Comparison of ENCODE assay signal across 1 cellular context in the genomic region with DNA sequence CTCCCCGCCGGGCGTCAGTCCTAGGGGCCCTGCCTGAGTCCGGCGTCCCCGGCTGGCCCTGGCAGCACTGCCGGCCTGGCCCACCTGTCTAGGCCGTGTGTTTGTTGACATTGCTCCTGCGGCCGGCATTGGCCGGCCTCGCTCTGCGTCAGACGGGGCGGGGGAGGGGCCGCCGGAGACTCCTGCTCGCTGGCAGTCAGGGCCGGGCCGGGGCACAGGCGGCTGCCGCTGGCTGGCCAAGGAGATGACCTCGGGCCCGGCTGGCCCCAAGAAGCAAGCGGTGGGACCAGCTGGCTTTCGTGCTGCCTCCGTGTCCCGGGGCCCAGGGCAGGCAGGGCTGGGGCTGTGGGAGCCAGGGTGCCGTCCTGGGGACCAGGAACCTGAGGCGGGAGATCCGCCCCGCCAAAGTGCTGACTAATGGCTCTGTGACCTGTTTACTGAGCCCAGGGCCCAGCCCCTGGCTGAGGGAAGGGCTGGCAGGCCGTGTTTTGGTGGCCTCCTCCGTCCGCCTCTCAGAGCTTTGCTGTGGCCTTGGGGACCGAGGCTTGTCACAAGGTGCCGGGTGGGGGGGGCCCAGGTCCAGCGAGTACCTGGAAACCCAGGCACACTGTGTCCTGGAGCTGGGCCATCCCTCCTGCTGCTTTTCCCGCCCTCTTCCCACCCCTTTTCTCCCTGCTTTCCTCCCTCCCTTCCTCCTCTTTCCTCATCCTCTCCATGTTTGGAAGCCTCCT.
A peak's percentile ranks its signal among the peaks of the same experiment; 100 is the strongest.
TF ChIP-seq lines count a peak whose summit lies in the region.

No MANE protein-coding gene starts in this region.

TF ChIP-seq in K562, 482 proteins besides CTCF, POLR2A, EP300 and RAD21 (continued from another document and continues in another):
- TF ChIP-seq, protein P1, sequence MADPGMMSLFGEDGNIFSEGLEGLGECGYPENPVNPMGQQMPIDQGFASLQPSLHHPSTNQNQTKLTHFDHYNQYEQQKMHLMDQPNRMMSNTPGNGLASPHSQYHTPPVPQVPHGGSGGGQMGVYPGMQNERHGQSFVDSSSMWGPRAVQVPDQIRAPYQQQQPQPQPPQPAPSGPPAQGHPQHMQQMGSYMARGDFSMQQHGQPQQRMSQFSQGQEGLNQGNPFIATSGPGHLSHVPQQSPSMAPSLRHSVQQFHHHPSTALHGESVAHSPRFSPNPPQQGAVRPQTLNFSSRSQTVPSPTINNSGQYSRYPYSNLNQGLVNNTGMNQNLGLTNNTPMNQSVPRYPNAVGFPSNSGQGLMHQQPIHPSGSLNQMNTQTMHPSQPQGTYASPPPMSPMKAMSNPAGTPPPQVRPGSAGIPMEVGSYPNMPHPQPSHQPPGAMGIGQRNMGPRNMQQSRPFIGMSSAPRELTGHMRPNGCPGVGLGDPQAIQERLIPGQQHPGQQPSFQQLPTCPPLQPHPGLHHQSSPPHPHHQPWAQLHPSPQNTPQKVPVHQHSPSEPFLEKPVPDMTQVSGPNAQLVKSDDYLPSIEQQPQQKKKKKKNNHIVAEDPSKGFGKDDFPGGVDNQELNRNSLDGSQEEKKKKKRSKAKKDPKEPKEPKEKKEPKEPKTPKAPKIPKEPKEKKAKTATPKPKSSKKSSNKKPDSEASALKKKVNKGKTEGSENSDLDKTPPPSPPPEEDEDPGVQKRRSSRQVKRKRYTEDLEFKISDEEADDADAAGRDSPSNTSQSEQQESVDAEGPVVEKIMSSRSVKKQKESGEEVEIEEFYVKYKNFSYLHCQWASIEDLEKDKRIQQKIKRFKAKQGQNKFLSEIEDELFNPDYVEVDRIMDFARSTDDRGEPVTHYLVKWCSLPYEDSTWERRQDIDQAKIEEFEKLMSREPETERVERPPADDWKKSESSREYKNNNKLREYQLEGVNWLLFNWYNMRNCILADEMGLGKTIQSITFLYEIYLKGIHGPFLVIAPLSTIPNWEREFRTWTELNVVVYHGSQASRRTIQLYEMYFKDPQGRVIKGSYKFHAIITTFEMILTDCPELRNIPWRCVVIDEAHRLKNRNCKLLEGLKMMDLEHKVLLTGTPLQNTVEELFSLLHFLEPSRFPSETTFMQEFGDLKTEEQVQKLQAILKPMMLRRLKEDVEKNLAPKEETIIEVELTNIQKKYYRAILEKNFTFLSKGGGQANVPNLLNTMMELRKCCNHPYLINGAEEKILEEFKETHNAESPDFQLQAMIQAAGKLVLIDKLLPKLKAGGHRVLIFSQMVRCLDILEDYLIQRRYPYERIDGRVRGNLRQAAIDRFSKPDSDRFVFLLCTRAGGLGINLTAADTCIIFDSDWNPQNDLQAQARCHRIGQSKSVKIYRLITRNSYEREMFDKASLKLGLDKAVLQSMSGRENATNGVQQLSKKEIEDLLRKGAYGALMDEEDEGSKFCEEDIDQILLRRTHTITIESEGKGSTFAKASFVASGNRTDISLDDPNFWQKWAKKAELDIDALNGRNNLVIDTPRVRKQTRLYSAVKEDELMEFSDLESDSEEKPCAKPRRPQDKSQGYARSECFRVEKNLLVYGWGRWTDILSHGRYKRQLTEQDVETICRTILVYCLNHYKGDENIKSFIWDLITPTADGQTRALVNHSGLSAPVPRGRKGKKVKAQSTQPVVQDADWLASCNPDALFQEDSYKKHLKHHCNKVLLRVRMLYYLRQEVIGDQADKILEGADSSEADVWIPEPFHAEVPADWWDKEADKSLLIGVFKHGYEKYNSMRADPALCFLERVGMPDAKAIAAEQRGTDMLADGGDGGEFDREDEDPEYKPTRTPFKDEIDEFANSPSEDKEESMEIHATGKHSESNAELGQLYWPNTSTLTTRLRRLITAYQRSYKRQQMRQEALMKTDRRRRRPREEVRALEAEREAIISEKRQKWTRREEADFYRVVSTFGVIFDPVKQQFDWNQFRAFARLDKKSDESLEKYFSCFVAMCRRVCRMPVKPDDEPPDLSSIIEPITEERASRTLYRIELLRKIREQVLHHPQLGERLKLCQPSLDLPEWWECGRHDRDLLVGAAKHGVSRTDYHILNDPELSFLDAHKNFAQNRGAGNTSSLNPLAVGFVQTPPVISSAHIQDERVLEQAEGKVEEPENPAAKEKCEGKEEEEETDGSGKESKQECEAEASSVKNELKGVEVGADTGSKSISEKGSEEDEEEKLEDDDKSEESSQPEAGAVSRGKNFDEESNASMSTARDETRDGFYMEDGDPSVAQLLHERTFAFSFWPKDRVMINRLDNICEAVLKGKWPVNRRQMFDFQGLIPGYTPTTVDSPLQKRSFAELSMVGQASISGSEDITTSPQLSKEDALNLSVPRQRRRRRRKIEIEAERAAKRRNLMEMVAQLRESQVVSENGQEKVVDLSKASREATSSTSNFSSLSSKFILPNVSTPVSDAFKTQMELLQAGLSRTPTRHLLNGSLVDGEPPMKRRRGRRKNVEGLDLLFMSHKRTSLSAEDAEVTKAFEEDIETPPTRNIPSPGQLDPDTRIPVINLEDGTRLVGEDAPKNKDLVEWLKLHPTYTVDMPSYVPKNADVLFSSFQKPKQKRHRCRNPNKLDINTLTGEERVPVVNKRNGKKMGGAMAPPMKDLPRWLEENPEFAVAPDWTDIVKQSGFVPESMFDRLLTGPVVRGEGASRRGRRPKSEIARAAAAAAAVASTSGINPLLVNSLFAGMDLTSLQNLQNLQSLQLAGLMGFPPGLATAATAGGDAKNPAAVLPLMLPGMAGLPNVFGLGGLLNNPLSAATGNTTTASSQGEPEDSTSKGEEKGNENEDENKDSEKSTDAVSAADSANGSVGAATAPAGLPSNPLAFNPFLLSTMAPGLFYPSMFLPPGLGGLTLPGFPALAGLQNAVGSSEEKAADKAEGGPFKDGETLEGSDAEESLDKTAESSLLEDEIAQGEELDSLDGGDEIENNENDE (IDR thresholded peaks at IDR 0.05; ENCODE audit: low read depth, low read length), result no peak
- TF ChIP-seq ETV1 (tag; conservative IDR thresholded peaks at IDR 0.05; ENCODE audit: low read depth), result no peak
- TF ChIP-seq ZNF184 (CRISPR knock-in tag; IDR thresholded peaks at IDR 0.05), result no peak
- TF ChIP-seq, protein P2, sequence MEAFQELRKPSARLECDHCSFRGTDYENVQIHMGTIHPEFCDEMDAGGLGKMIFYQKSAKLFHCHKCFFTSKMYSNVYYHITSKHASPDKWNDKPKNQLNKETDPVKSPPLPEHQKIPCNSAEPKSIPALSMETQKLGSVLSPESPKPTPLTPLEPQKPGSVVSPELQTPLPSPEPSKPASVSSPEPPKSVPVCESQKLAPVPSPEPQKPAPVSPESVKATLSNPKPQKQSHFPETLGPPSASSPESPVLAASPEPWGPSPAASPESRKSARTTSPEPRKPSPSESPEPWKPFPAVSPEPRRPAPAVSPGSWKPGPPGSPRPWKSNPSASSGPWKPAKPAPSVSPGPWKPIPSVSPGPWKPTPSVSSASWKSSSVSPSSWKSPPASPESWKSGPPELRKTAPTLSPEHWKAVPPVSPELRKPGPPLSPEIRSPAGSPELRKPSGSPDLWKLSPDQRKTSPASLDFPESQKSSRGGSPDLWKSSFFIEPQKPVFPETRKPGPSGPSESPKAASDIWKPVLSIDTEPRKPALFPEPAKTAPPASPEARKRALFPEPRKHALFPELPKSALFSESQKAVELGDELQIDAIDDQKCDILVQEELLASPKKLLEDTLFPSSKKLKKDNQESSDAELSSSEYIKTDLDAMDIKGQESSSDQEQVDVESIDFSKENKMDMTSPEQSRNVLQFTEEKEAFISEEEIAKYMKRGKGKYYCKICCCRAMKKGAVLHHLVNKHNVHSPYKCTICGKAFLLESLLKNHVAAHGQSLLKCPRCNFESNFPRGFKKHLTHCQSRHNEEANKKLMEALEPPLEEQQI (IDR thresholded peaks at IDR 0.05), result no peak
- TF ChIP-seq HNRNPUL1 (IDR thresholded peaks at IDR 0.05; ENCODE audit: low read length), result no peak
- TF ChIP-seq, protein P3, sequence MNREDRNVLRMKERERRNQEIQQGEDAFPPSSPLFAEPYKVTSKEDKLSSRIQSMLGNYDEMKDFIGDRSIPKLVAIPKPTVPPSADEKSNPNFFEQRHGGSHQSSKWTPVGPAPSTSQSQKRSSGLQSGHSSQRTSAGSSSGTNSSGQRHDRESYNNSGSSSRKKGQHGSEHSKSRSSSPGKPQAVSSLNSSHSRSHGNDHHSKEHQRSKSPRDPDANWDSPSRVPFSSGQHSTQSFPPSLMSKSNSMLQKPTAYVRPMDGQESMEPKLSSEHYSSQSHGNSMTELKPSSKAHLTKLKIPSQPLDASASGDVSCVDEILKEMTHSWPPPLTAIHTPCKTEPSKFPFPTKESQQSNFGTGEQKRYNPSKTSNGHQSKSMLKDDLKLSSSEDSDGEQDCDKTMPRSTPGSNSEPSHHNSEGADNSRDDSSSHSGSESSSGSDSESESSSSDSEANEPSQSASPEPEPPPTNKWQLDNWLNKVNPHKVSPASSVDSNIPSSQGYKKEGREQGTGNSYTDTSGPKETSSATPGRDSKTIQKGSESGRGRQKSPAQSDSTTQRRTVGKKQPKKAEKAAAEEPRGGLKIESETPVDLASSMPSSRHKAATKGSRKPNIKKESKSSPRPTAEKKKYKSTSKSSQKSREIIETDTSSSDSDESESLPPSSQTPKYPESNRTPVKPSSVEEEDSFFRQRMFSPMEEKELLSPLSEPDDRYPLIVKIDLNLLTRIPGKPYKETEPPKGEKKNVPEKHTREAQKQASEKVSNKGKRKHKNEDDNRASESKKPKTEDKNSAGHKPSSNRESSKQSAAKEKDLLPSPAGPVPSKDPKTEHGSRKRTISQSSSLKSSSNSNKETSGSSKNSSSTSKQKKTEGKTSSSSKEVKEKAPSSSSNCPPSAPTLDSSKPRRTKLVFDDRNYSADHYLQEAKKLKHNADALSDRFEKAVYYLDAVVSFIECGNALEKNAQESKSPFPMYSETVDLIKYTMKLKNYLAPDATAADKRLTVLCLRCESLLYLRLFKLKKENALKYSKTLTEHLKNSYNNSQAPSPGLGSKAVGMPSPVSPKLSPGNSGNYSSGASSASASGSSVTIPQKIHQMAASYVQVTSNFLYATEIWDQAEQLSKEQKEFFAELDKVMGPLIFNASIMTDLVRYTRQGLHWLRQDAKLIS (CRISPR knock-in tag; IDR thresholded peaks at IDR 0.05), result peak; percentile 58; the same call in 1 of the 2 replicates
- no peak for TF ChIP-seq MCM3 (IDR thresholded peaks at IDR 0.05)
- peak; percentile 47; the same call in 1 of the 2 replicates for TF ChIP-seq MYNN (IDR thresholded peaks at IDR 0.05)
- TF ChIP-seq MYNN (CRISPR knock-in tag; IDR thresholded peaks at IDR 0.05), result no peak
- TF ChIP-seq SAFB2 (IDR thresholded peaks at IDR 0.05; ENCODE audit: borderline replicate concordance, low read depth, low read length, severe bottlenecking), result no peak
- no peak for TF ChIP-seq HMG20A (CRISPR knock-in tag; conservative IDR thresholded peaks at IDR 0.05)
- TF ChIP-seq ZNF263 (CRISPR knock-in tag; IDR thresholded peaks at IDR 0.05; ENCODE audit: borderline replicate concordance), result no peak; the same call in 1 of the 2 replicates
- TF ChIP-seq NEUROD1 (IDR thresholded peaks at IDR 0.05; ENCODE audit: borderline replicate concordance, low read depth, low read length, partially characterized antibody), result no peak
- TF ChIP-seq ZNF146 (CRISPR knock-in tag; IDR thresholded peaks at IDR 0.05; ENCODE audit: unreplicated experiment), result no peak
- TF ChIP-seq PHF21A (IDR thresholded peaks at IDR 0.05; ENCODE audit: borderline replicate concordance, low read depth), result no peak
- no peak for TF ChIP-seq KLF6 (CRISPR knock-in tag; IDR thresholded peaks at IDR 0.05; ENCODE audit: borderline replicate concordance)
- TF ChIP-seq JUNB (CRISPR knock-in tag; conservative IDR thresholded peaks at IDR 0.05), result no peak
- no peak for TF ChIP-seq HNRNPH1 (optimal IDR thresholded peaks at IDR 0.05; ENCODE audit: low read depth, low read length)
- no peak for TF ChIP-seq TRIM28 (IDR thresholded peaks at IDR 0.05)
- TF ChIP-seq, protein P4, sequence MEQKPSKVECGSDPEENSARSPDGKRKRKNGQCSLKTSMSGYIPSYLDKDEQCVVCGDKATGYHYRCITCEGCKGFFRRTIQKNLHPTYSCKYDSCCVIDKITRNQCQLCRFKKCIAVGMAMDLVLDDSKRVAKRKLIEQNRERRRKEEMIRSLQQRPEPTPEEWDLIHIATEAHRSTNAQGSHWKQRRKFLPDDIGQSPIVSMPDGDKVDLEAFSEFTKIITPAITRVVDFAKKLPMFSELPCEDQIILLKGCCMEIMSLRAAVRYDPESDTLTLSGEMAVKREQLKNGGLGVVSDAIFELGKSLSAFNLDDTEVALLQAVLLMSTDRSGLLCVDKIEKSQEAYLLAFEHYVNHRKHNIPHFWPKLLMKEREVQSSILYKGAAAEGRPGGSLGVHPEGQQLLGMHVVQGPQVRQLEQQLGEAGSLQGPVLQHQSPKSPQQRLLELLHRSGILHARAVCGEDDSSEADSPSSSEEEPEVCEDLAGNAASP (IDR thresholded peaks at IDR 0.05), result no peak
- no peak for TF ChIP-seq KHSRP (IDR thresholded peaks at IDR 0.05)
- no peak for TF ChIP-seq XRCC5 (IDR thresholded peaks at IDR 0.05; ENCODE audit: low read depth, low read length)
- TF ChIP-seq, protein P5, sequence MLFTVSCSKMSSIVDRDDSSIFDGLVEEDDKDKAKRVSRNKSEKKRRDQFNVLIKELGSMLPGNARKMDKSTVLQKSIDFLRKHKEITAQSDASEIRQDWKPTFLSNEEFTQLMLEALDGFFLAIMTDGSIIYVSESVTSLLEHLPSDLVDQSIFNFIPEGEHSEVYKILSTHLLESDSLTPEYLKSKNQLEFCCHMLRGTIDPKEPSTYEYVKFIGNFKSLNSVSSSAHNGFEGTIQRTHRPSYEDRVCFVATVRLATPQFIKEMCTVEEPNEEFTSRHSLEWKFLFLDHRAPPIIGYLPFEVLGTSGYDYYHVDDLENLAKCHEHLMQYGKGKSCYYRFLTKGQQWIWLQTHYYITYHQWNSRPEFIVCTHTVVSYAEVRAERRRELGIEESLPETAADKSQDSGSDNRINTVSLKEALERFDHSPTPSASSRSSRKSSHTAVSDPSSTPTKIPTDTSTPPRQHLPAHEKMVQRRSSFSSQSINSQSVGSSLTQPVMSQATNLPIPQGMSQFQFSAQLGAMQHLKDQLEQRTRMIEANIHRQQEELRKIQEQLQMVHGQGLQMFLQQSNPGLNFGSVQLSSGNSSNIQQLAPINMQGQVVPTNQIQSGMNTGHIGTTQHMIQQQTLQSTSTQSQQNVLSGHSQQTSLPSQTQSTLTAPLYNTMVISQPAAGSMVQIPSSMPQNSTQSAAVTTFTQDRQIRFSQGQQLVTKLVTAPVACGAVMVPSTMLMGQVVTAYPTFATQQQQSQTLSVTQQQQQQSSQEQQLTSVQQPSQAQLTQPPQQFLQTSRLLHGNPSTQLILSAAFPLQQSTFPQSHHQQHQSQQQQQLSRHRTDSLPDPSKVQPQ (CRISPR knock-in tag; IDR thresholded peaks at IDR 0.05; ENCODE audit: borderline replicate concordance), result no peak
- TF ChIP-seq RFX5 (IDR thresholded peaks at IDR 0.05; ENCODE audit: low read depth, low read length), result no peak
- 0 out of 2 replicates have a peak, but pooled peaks have one; percentile 34 for TF ChIP-seq ZEB2 (IDR thresholded peaks at IDR 0.05)
- no peak for TF ChIP-seq ZNF23 (CRISPR knock-in tag; IDR thresholded peaks at IDR 0.05)
- 0 out of 2 replicates have a peak, but pooled peaks have one; percentile 58 for TF ChIP-seq HDGF (IDR thresholded peaks at IDR 0.05)
- TF ChIP-seq DDX20 (tag; IDR thresholded peaks at IDR 0.05; ENCODE audit: low read depth), result no peak
- no peak for TF ChIP-seq ZNF3 (CRISPR knock-in tag; IDR thresholded peaks at IDR 0.05)
- no peak for TF ChIP-seq CBX5 (IDR thresholded peaks at IDR 0.05; ENCODE audit: borderline replicate concordance, low read depth)
- TF ChIP-seq ZNF12 (CRISPR knock-in tag; IDR thresholded peaks at IDR 0.05), result no peak
- TF ChIP-seq BRD9 (IDR thresholded peaks at IDR 0.05; ENCODE audit: low read depth, partially characterized antibody), result no peak
- TF ChIP-seq CBFB (CRISPR knock-in tag; IDR thresholded peaks at IDR 0.05), result no peak
